8 cellular contexts compared by ENCODE assay signal in genomic region chr10:3785849-3786290, GRCh38. TPM values are rescaled to one million over a fixed set of nuclear protein-coding genes. Genes with fewer than 3 reads are reported as not detected.
DNase-seq lines count a peak whose midpoint lies in the region; ATAC-seq, FAIRE-seq and TF ChIP-seq lines count a peak whose summit lies in the region.

No MANE protein-coding gene starts in this region.

- H3K4me3 ChIP-seq in Loucy (ENCODE audit: low read length, poor library complexity, severe bottlenecking): peak overlapping the region; percentile 82
- H3K4me3 ChIP-seq in pancreas: peak overlapping the region; percentile 18 to 91 (median 65)

- H3K27ac Mint-ChIP-seq in activated T-helper 1 cell treated with anti-CD3 and anti-CD28 coated beads, Interleukin-12 subunit alpha, Interleukin-12 subunit beta, Interleukin-2, Interleukin-4 antibody, amounts not matched to agents 30 ng/mL and 10 ng/mL and 1 ng/mL, durations not matched to agents 14 hours and 24 hours and 36 hours: peak overlapping the region; percentile 96

- H4K20me1 ChIP-seq in Loucy (ENCODE audit: insufficient read depth, low read length, poor library complexity, severe bottlenecking): peaks cover 34% of the 10 kb centered on the region

- no peak for TF ChIP-seq CTCF in Loucy (conservative IDR thresholded peaks at IDR 0.05; ENCODE audit: low read length)
- no peak for TF ChIP-seq CTCF in pancreas (IDR thresholded peaks at IDR 0.05)

- H3K9ac ChIP-seq in Loucy (ENCODE audit: low read depth, low read length, poor library complexity, severe bottlenecking): peak overlapping the region; percentile 97

- no peaks in the 10 kb centered on the region for H3K27me3 Mint-ChIP-seq in activated T-helper 1 cell treated with anti-CD3 and anti-CD28 coated beads, Interleukin-12 subunit alpha, Interleukin-12 subunit beta, Interleukin-2, Interleukin-4 antibody, amounts not matched to agents 30 ng/mL and 10 ng/mL and 1 ng/mL, durations not matched to agents 14 hours and 24 hours and 36 hours (ENCODE audit: insufficient read depth)

- 1 to 2% methylated on average over 11 to 19 of the region's 19 CpGs for WGBS in pancreas, 2 donors

- H3K36me3 Mint-ChIP-seq in activated T-helper 1 cell treated with anti-CD3 and anti-CD28 coated beads, Interleukin-12 subunit alpha, Interleukin-12 subunit beta, Interleukin-2, Interleukin-4 antibody, amounts not matched to agents 30 ng/mL and 10 ng/mL and 1 ng/mL, durations not matched to agents 14 hours and 24 hours and 36 hours (ENCODE audit: low read depth): peaks cover 43% of the 10 kb centered on the region

- DNase-seq in SIG-M5 treated with dmso at 0.1 percent for 504 hours (lab: John Stamatoyannopoulos, UW; ENCODE audit: unreplicated experiment) (peak; percentile 41), SIG-M5 (lab: John Stamatoyannopoulos, UW) (no peak), glomerular visceral epithelial cell (ENCODE audit: extremely low spot score) (peak; percentile 48), pancreas (peak in 4 of 6 donors; percentile 61 to 76 (median 68)), AML-193 (lab: John Stamatoyannopoulos, UW) (no peak), GOT3 (lab: John Stamatoyannopoulos, UW) (no peak)
- no peak for DNase-seq in activated T-helper 1 cell treated with anti-CD3 and anti-CD28 coated beads, Interleukin-12 subunit alpha, Interleukin-12 subunit beta, Interleukin-2, Interleukin-4 antibody, amounts not matched to agents 30 ng/mL and 10 ng/mL and 1 ng/mL, durations not matched to agents 14 hours and 24 hours and 36 hours (ENCODE audit: low spot score)

- H3K36me3 ChIP-seq in Loucy (ENCODE audit: insufficient read depth, low read length) (peaks cover 10% of the 10 kb centered on the region; the same call in 1 of the 2 replicates), pancreas (peaks cover 0 to 14% (median 9%) of the 10 kb centered on the region in 3 donors)

- no peaks in the 10 kb centered on the region for H3K9me2 ChIP-seq in Loucy (replicated peaks; ENCODE audit: low read depth, low read length)

- H3K27me3 ChIP-seq in Loucy (ENCODE audit: insufficient read depth, low read length, poor library complexity, severe bottlenecking) (no peaks in the 10 kb centered on the region), pancreas (no peaks in the 10 kb centered on the region)

- no peak for FAIRE-seq in pancreas (lab: Jason Lieb, UNC)

- peaks cover 30% of the 10 kb centered on the region for H3K4me1 ChIP-seq in Loucy (ENCODE audit: insufficient read depth, low read length, poor library complexity, severe bottlenecking)
- H3K4me1 ChIP-seq in pancreas: peaks cover 0 to 17% (median 14%) of the 10 kb centered on the region in 3 donors

- H3F3A ChIP-seq in Loucy (ENCODE audit: low read depth): peaks cover 5% of the 10 kb centered on the region; the same call in 1 of the 2 replicates

- peak overlapping the region; percentile 93 for H3K4me3 Mint-ChIP-seq in activated T-helper 1 cell treated with anti-CD3 and anti-CD28 coated beads, Interleukin-12 subunit alpha, Interleukin-12 subunit beta, Interleukin-2, Interleukin-4 antibody, amounts not matched to agents 30 ng/mL and 10 ng/mL and 1 ng/mL, durations not matched to agents 14 hours and 24 hours and 36 hours

- peaks cover 7% of the 10 kb centered on the region for H3K9me3 Mint-ChIP-seq in activated T-helper 1 cell treated with anti-CD3 and anti-CD28 coated beads, Interleukin-12 subunit alpha, Interleukin-12 subunit beta, Interleukin-2, Interleukin-4 antibody, amounts not matched to agents 30 ng/mL and 10 ng/mL and 1 ng/mL, durations not matched to agents 14 hours and 24 hours and 36 hours

- peak overlapping the region; percentile 100 for H3K27ac ChIP-seq in pancreas

- H3K9me3 ChIP-seq in Loucy (ENCODE audit: insufficient read depth, low read depth, low read length) (peaks cover 11% of the 10 kb centered on the region; the same call in 1 of the 2 replicates), pancreas (no peaks in the 10 kb centered on the region)

- H3K79me2 ChIP-seq in Loucy (ENCODE audit: insufficient read depth, low read length): peaks cover 41% of the 10 kb centered on the region

- peak overlapping the region; percentile 61 for H2AFZ ChIP-seq in Loucy (ENCODE audit: low read length)

- peak; percentile 3 to 14 (median 4) for ATAC-seq in pancreas

- intact Hi-C loops in activated T-helper 1 cell treated with anti-CD3 and anti-CD28 coated beads, Interleukin-12 subunit alpha, Interleukin-12 subunit beta, Interleukin-2, Interleukin-4 antibody, amounts not matched to agents 30 ng/mL and 10 ng/mL and 1 ng/mL, durations not matched to agents 14 hours and 24 hours and 36 hours (cut with micrococcal nuclease): loop anchor here (1.0 to 2.0 kb wide), 3 partner anchors 11 to 589 kb away; no protein-coding TSS in a partner anchor
- intact Hi-C loops in pancreas (cut with DNase I): no loop called here

- peak overlapping the region; percentile 86 for H3K4me2 ChIP-seq in Loucy (ENCODE audit: low read depth, low read length, poor library complexity, severe bottlenecking)

- H3K4me1 Mint-ChIP-seq in activated T-helper 1 cell treated with anti-CD3 and anti-CD28 coated beads, Interleukin-12 subunit alpha, Interleukin-12 subunit beta, Interleukin-2, Interleukin-4 antibody, amounts not matched to agents 30 ng/mL and 10 ng/mL and 1 ng/mL, durations not matched to agents 14 hours and 24 hours and 36 hours (ENCODE audit: low read depth): peaks cover 44% of the 10 kb centered on the region

RNA-seq across cellular contexts. Expression of gene KLF6, which starts 0.9 kb away (rescaled TPM):
- 110 and 113 TPM in 2 replicates for total RNA-seq in activated T-helper 1 cell treated with anti-CD3 and anti-CD28 coated beads, Interleukin-12 subunit alpha, Interleukin-12 subunit beta, Interleukin-2, Interleukin-4 antibody, amounts not matched to agents 30 ng/mL and 10 ng/mL and 1 ng/mL, durations not matched to agents 14 hours and 24 hours and 36 hours
- total RNA-seq in pancreas: 100 to 1,000 TPM in 1 of 6 donors, 10 to 100 TPM in 5; 41.2 to 157 (median 70.5) TPM
- 10 to 100 TPM; 29.0 to 41.0 TPM for polyA plus RNA-seq in pancreas

Comparison
In these comparisons a context has a peak if more than half of its experiments do, and no peak if none do; other contexts are left out.
1. DNase-seq: peak in SIG-M5 treated with dmso at 0.1 percent for 504 hours (single experiment), glomerular visceral epithelial cell (single experiment) and pancreas (4 of 6); none in SIG-M5 (single experiment), activated T-helper 1 cell treated with anti-CD3 and anti-CD28 coated beads, Interleukin-12 subunit alpha, Interleukin-12 subunit beta, Interleukin-2, Interleukin-4 antibody, amounts not matched to agents 30 ng/mL and 10 ng/mL and 1 ng/mL, durations not matched to agents 14 hours and 24 hours and 36 hours (single experiment), AML-193 (0 of 2) and GOT3 (single experiment).